38 cellular contexts compared by ENCODE assay signal in the genomic region with DNA sequence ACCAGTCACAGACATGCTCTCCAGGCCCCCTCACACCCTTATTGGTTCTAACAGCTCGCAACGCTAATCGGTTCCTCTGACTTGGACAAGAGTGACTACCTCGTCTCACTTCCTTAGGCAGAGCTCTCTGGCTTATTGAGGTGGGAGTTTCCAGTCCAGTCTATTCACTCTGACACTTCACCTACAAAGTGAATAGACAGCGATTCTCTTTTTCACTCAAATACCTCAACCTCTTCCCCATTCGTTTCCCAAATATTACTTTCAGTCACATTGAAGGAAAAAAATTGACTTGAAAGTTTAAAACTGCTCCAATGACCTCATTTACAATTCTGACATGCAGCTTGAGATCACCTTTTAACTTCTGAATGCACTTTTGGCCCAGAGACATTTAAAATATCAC. TPM values are rescaled to one million over a fixed set of nuclear protein-coding genes. Genes with fewer than 3 reads are reported as not detected.
"Had no signal": no experiment of that assay in that cellular context is flagged by ENCODE, and none has a peak within 500 bp of the region (broad histone marks: within the 10 kb centered on the region; RNA-seq: fewer than 3 reads in every experiment).

No MANE protein-coding gene starts in this region.

- H3K4me3 ChIP-seq: Peyer's patch had no signal

- H3K9me3 ChIP-seq: Peyer's patch had no signal

- H3K27ac ChIP-seq: Peyer's patch, VCaP had no signal

- H3K36me3 ChIP-seq: Peyer's patch had no signal

- H3K4me1 ChIP-seq: Peyer's patch had no signal

- H3K27me3 ChIP-seq: Peyer's patch had no signal

- DNase-seq: activated B cell treated with CpG ODN at 0.5 μM for 24 hours; activated CD4-positive, alpha-beta memory T cell treated with anti-CD3 and anti-CD28 coated beads for 36 hours; activated CD4-positive, alpha-beta T cell treated with anti-CD3 and anti-CD28 coated beads for 4 hours; activated CD4-positive, alpha-beta T cell treated with anti-CD3 and anti-CD28 coated beads, Interleukin-2, amount 50 U/mL, for 1 hour; activated CD4-positive, CD25-positive, alpha-beta regulatory T cell treated with anti-CD3 and anti-CD28 coated beads, Interleukin-2, amount 50 U/mL, for 72 hours; activated CD8-positive, alpha-beta memory T cell treated with anti-CD3 and anti-CD28 coated beads, Interleukin-2, amount 50 U/mL, for 4 hours; activated gamma-delta T cell treated with Interleukin-2 at 50 U/mL for 16 hours; activated naive CD4-positive, alpha-beta T cell treated with anti-CD3 and anti-CD28 coated beads for 36 hours; activated naive CD8-positive, alpha-beta T cell treated with anti-CD3 and anti-CD28 coated beads, Interleukin-2, amount 50 U/mL, for 24 hours; activated T-cell treated with anti-CD3 and anti-CD28 coated beads for 4 hours; activated T-cell treated with anti-CD3 and anti-CD28 coated beads, Interleukin-2, amount 50 U/mL, for 4 hours; anterior cingulate cortex; caudate nucleus; cerebellar nuclear complex; NCI-H1105; NCI-H1417 treated with DMSO at 0.1 percent for 48 hours; NCI-H187 treated with DMSO at 0.1 percent for 48 hours; NCI-H2081; NCI-H2171 treated with DMSO at 0.1 percent for 48 hours; NCI-H2227 treated with DMSO at 0.1 percent for 48 hours; NCI-H446; NCI-H510A treated with DMSO at 0.1 percent for 48 hours; NCI-H69; NCI-H82; PC-3; Peyer's patch; RPMI8226; SHP77 treated with DMSO at 0.1 percent for 48 hours; T-cell; T-helper 2 cell; T-helper 9 cell had no signal

- ATAC-seq: activated naive CD4-positive, alpha-beta T cell treated with anti-CD3 and anti-CD28 coated beads, Interleukin-2, amount 50 U/mL, for 72 hours; activated T-cell treated with anti-CD3 and anti-CD28 coated beads, Interleukin-2, amount 50 U/mL, for 4 hours; PC-3; SK-N-SH treated with all-trans-retinoic acid at 6 μM for 48 hours; T-cell had no signal

RNA-seq across cellular contexts. Expression of gene HELT, which starts 17.7 kb away (rescaled TPM):
- total RNA-seq: activated B cell treated with CpG ODN at 0.5 μM for 24 hours; activated CD4-positive, alpha-beta memory T cell treated with anti-CD3 and anti-CD28 coated beads for 36 hours; activated naive CD4-positive, alpha-beta T cell treated with anti-CD3 and anti-CD28 coated beads for 36 hours; activated naive CD4-positive, alpha-beta T cell treated with anti-CD3 and anti-CD28 coated beads, Interleukin-2, amount 50 U/mL, for 72 hours; activated T-cell treated with anti-CD3 and anti-CD28 coated beads, Interleukin-2, amount 50 U/mL, for 4 hours; activated T-helper 1 cell treated with anti-CD3 and anti-CD28 coated beads, Interleukin-12 subunit alpha, Interleukin-12 subunit beta, Interleukin-2, Interleukin-4 antibody, amounts not matched to agents 30 ng/mL and 10 ng/mL and 1 ng/mL, durations not matched to agents 14 hours and 24 hours and 36 hours; bronchial epithelial cell; MCF 10A; PC-3; Peyer's patch; SK-MEL-5; T-cell had no signal
